7 cellular contexts compared by ENCODE assay signal in genomic region chr4:112309263-112309791, GRCh38. TPM values are rescaled to one million over a fixed set of nuclear protein-coding genes. Genes with fewer than 3 reads are reported as not detected.
A peak's percentile ranks its signal among the peaks of the same experiment; 100 is the strongest.
DNase-seq lines count a peak whose midpoint lies in the region; ATAC-seq and TF ChIP-seq lines count a peak whose summit lies in the region.
"Not testable (repeated sequence)": the region's sequence is repeated elsewhere in the genome, so short reads cannot be mapped to it uniquely, and the experiment has no call there.

No MANE protein-coding gene starts in this region.

- ATAC-seq in activated naive CD8-positive, alpha-beta T cell treated with anti-CD3 and anti-CD28 coated beads, Interleukin-2, amount 50 U/mL, for 24 hours = not testable (repeated sequence)

- TF ChIP-seq CTCF in GM06990 (IDR thresholded peaks at IDR 0.05; ENCODE audit: insufficient read depth, low read length, poor library complexity, severe bottlenecking) = peak; percentile 7
- peak; percentile 43 for TF ChIP-seq CTCF in endodermal cell (conservative IDR thresholded peaks at IDR 0.05)

- not testable (repeated sequence) for H3K4me1 ChIP-seq in endodermal cell (ENCODE audit: control insufficient read depth, insufficient read depth, low read length); iPS-20b (ENCODE audit: insufficient read depth, low read length)

- H3K9ac ChIP-seq in endodermal cell (ENCODE audit: extremely low read depth, low read length, poor library complexity, severe bottlenecking); iPS-20b (ENCODE audit: low read depth, low read length): not testable (repeated sequence)

- 39 to 43% methylated on average over 10 to 12 of the region's 12 CpGs for WGBS in endodermal cell (ENCODE audit: insufficient coverage in 1 of 2, insufficient read length in 1 of 2), 2 experiments

- not testable (repeated sequence) for H3K27me3 ChIP-seq in GM06990 (replicated peaks; ENCODE audit: control insufficient read depth, insufficient read depth, low read length); endodermal cell (ENCODE audit: control insufficient read depth, insufficient read depth, low read length, poor library complexity, severe bottlenecking); iPS-20b (ENCODE audit: insufficient read depth, low read length)

- not testable (repeated sequence) for H3K27ac ChIP-seq in endodermal cell (ENCODE audit: low read depth, low read length); iPS-20b (ENCODE audit: low read length)

- not testable (repeated sequence) for DNase-seq in GM06990 (ENCODE audit: extremely low read depth, insufficient read length)
- DNase-seq in NCI-H2171 treated with DMSO at 0.1 percent for 48 hours (lab: John Stamatoyannopoulos, UW) (peak; percentile 66), endodermal cell (peak; percentile 78), retina (peak; percentile 45)
- peak; percentile 56 for DNase-seq in activated CD4-positive, alpha-beta T cell treated with anti-CD3 and anti-CD28 coated beads, Interleukin-2, amount 50 U/mL, for 1 hour
- DNase-seq in activated naive CD8-positive, alpha-beta T cell treated with anti-CD3 and anti-CD28 coated beads, Interleukin-2, amount 50 U/mL, for 24 hours = peak; percentile 41

- H3K4me3 Mint-ChIP-seq in activated naive CD8-positive, alpha-beta T cell treated with anti-CD3 and anti-CD28 coated beads, Interleukin-2, amount 50 U/mL, for 24 hours = peak overlapping the region; percentile 54
- H3K4me3 Mint-ChIP-seq in endodermal cell = peak overlapping the region; percentile 33

- H3K36me3 Mint-ChIP-seq in activated naive CD8-positive, alpha-beta T cell treated with anti-CD3 and anti-CD28 coated beads, Interleukin-2, amount 50 U/mL, for 24 hours (ENCODE audit: low read depth); endodermal cell (ENCODE audit: low read depth): not testable (repeated sequence)

- not testable (repeated sequence) for H3K4me3 ChIP-seq in GM06990 (replicated peaks; ENCODE audit: low read depth, low read length); endodermal cell (ENCODE audit: low read length)
- peak overlapping the region; percentile 45; the same call in 1 of the 2 replicates for H3K4me3 ChIP-seq in iPS-20b (ENCODE audit: low read length)

- H3K36me3 ChIP-seq in GM06990 (ENCODE audit: control insufficient read depth, insufficient read depth, low read length); endodermal cell (ENCODE audit: control insufficient read depth, insufficient read depth, low read length); iPS-20b (ENCODE audit: insufficient read depth, low read depth, low read length): not testable (repeated sequence)

- H3K9me3 Mint-ChIP-seq in activated naive CD8-positive, alpha-beta T cell treated with anti-CD3 and anti-CD28 coated beads, Interleukin-2, amount 50 U/mL, for 24 hours; endodermal cell: not testable (repeated sequence)

- not testable (repeated sequence) for H3K9me3 ChIP-seq in endodermal cell (ENCODE audit: control insufficient read depth, low read length); iPS-20b (ENCODE audit: insufficient read depth, low read depth, low read length)

- not testable (repeated sequence) for H3K27me3 Mint-ChIP-seq in activated naive CD8-positive, alpha-beta T cell treated with anti-CD3 and anti-CD28 coated beads, Interleukin-2, amount 50 U/mL, for 24 hours
- peaks cover 11% of the 10 kb centered on the region for H3K27me3 Mint-ChIP-seq in endodermal cell (ENCODE audit: insufficient read depth)

- H3K27ac Mint-ChIP-seq in activated naive CD8-positive, alpha-beta T cell treated with anti-CD3 and anti-CD28 coated beads, Interleukin-2, amount 50 U/mL, for 24 hours = peak overlapping the region; percentile 43
- peak overlapping the region; percentile 26 for H3K27ac Mint-ChIP-seq in endodermal cell

- peaks cover 19% of the 10 kb centered on the region for H3K4me1 Mint-ChIP-seq in activated naive CD8-positive, alpha-beta T cell treated with anti-CD3 and anti-CD28 coated beads, Interleukin-2, amount 50 U/mL, for 24 hours
- not testable (repeated sequence) for H3K4me1 Mint-ChIP-seq in endodermal cell

RNA-seq across cellular contexts. Expression of gene ALPK1, which starts 12.2 kb away (rescaled TPM):
- total RNA-seq in endodermal cell = under 1 TPM; 0.24 to 0.44 TPM
- polyA plus RNA-seq in endodermal cell (2013, experiment 1 of 2) = 0.96 TPM
- polyA plus RNA-seq in endodermal cell (2013, experiment 2 of 2) = 1.1 TPM

RNA-seq across cellular contexts. Expression of gene TIFA, which starts 23.6 kb away (rescaled TPM):
- 1 to 10 TPM; 4.2 to 6.2 TPM for total RNA-seq in endodermal cell
- polyA plus RNA-seq in endodermal cell (2013, experiment 1 of 2) = 7.9 TPM
- polyA plus RNA-seq in endodermal cell (2013, experiment 2 of 2) = 6.5 TPM
